Comparison of ENCODE assay signal across 34 cellular contexts in genomic region chr5:169080352-169080938, GRCh38.
A peak's percentile ranks its signal among the peaks of the same experiment; 100 is the strongest.
DNase-seq lines count a peak whose midpoint lies in the region; ATAC-seq, FAIRE-seq and TF ChIP-seq lines count a peak whose summit lies in the region.
"Had no signal": no experiment of that assay in that cellular context is flagged by ENCODE, and none has a peak within 500 bp of the region (broad histone marks: within the 10 kb centered on the region; RNA-seq: fewer than 3 reads in every experiment).

No MANE protein-coding gene starts in this region.

- H3K4me3 ChIP-seq in DND-41 (ENCODE audit: low read depth in 1 of 2, low read length in 2 of 2) (no peak overlapping the region), bronchial epithelial cell (ENCODE audit: low read depth, low read length) (no peak overlapping the region), neural progenitor cell (no peak overlapping the region)
- H3K4me3 ChIP-seq: K562, PC-9, testis had no signal

- no peaks in the 10 kb centered on the region for H3K36me3 Mint-ChIP-seq in neural progenitor cell
- H3K36me3 Mint-ChIP-seq: activated CD4-positive, alpha-beta memory T cell treated with anti-CD3 and anti-CD28 coated beads for 36 hours; CD8-positive, alpha-beta memory T cell; naive B cell had no signal

- POLR2A ChIA-PET in HEK293T (lab: Yijun Ruan, JAX) = no interaction called here

- H3K27me3 ChIP-seq in DND-41 (ENCODE audit: insufficient read depth, low read length, poor library complexity) = no peaks in the 10 kb centered on the region
- no peaks in the 10 kb centered on the region for H3K27me3 ChIP-seq in bronchial epithelial cell (ENCODE audit: control insufficient read depth, insufficient read depth, low read length)
- no peaks in the 10 kb centered on the region for H3K27me3 ChIP-seq in neural progenitor cell
- H3K27me3 ChIP-seq: testis had no signal

- H4K20me1 ChIP-seq in DND-41 (ENCODE audit: insufficient read depth, low read length) (no peaks in the 10 kb centered on the region), neural progenitor cell (ENCODE audit: low read depth) (no peaks in the 10 kb centered on the region)

- TF ChIP-seq CTCF in DND-41 (IDR thresholded peaks at IDR 0.05; ENCODE audit: borderline replicate concordance, extremely low read depth, low read length, poor library complexity, severe bottlenecking) (no peak), bronchial epithelial cell (IDR thresholded peaks at IDR 0.05; ENCODE audit: insufficient read depth, low read length, severe bottlenecking) (no peak), neural progenitor cell (IDR thresholded peaks at IDR 0.05) (no peak)

- H3K27me3 Mint-ChIP-seq in neural progenitor cell (ENCODE audit: insufficient read depth, low read depth) = peaks cover 2% of the 10 kb centered on the region
- H3K27me3 Mint-ChIP-seq: activated CD4-positive, alpha-beta memory T cell treated with anti-CD3 and anti-CD28 coated beads for 36 hours had no signal

- H3K36me3 ChIP-seq in DND-41 (ENCODE audit: insufficient read depth, low read length) = no peaks in the 10 kb centered on the region
- H3K36me3 ChIP-seq in bronchial epithelial cell (ENCODE audit: control insufficient read depth, insufficient read depth, low read length) = no peaks in the 10 kb centered on the region
- no peaks in the 10 kb centered on the region for H3K36me3 ChIP-seq in neural progenitor cell

- no peak overlapping the region for H3K4me3 Mint-ChIP-seq in neural progenitor cell
- H3K4me3 Mint-ChIP-seq: activated CD4-positive, alpha-beta memory T cell treated with anti-CD3 and anti-CD28 coated beads for 36 hours; activated naive CD4-positive, alpha-beta T cell treated with anti-CD3 and anti-CD28 coated beads for 36 hours; CD8-positive, alpha-beta memory T cell; effector memory CD8-positive, alpha-beta T cell; naive B cell; T-helper 17 cell had no signal

- FAIRE-seq in bronchial epithelial cell (lab: Jason Lieb, UNC) = no peak
- FAIRE-seq: G401.6, K562, keratinocyte, small intestine had no signal

- H3K4me1 ChIP-seq in DND-41 (ENCODE audit: insufficient read depth, low read length) (peaks cover 2% of the 10 kb centered on the region; the same call in 1 of the 2 replicates), neural progenitor cell (peaks cover 21% of the 10 kb centered on the region)
- H3K4me1 ChIP-seq: parathyroid adenoma, testis had no signal

- peak; percentile 74 for ATAC-seq in DND-41 (ENCODE audit: insufficient read depth, low read depth)
- ATAC-seq: activated CD4-positive, CD25-positive, alpha-beta regulatory T cell treated with anti-CD3 and anti-CD28 coated beads, Interleukin-2, amount 50 U/mL, for 24 hours; effector memory CD8-positive, alpha-beta T cell; esophagus mucosa; K562; SK-N-SH treated with all-trans-retinoic acid at 6 μM for 48 hours; T-helper 17 cell had no signal

- H3K9me3 ChIP-seq in DND-41 (ENCODE audit: insufficient read depth, low read length, severe bottlenecking) = no peaks in the 10 kb centered on the region
- H3K9me3 ChIP-seq in neural progenitor cell (ENCODE audit: low read depth) = no peaks in the 10 kb centered on the region
- H3K9me3 ChIP-seq: testis had no signal

- peaks cover 45% of the 10 kb centered on the region for H3K4me1 Mint-ChIP-seq in neural progenitor cell
- H3K4me1 Mint-ChIP-seq: CD8-positive, alpha-beta memory T cell; naive B cell had no signal

- H3K27ac ChIP-seq in DND-41 (ENCODE audit: low read length) = no peak overlapping the region
- H3K27ac ChIP-seq in neural progenitor cell = no peak overlapping the region
- H3K27ac ChIP-seq: parathyroid adenoma, PC-9, testis had no signal

- H3K79me2 ChIP-seq in DND-41 (ENCODE audit: insufficient read depth, low read length) (no peaks in the 10 kb centered on the region), neural progenitor cell (ENCODE audit: low read depth) (no peaks in the 10 kb centered on the region)

- H2AFZ ChIP-seq in DND-41 (ENCODE audit: low read depth, low read length) (no peak overlapping the region), neural progenitor cell (replicated peaks) (no peak overlapping the region)
- H2AFZ ChIP-seq: parathyroid adenoma, PC-9 had no signal

- H3K27ac Mint-ChIP-seq in neural progenitor cell = peak overlapping the region; percentile 57
- H3K27ac Mint-ChIP-seq: activated CD4-positive, alpha-beta memory T cell treated with anti-CD3 and anti-CD28 coated beads for 36 hours; activated naive CD4-positive, alpha-beta T cell treated with anti-CD3 and anti-CD28 coated beads for 36 hours; CD8-positive, alpha-beta memory T cell; effector memory CD8-positive, alpha-beta T cell; T-helper 17 cell had no signal

- no peak overlapping the region for H3K9ac ChIP-seq in DND-41 (ENCODE audit: low read depth, low read length)
- no peak overlapping the region for H3K9ac ChIP-seq in neural progenitor cell
- H3K9ac ChIP-seq: parathyroid adenoma had no signal

- H3K9me3 Mint-ChIP-seq in neural progenitor cell = no peaks in the 10 kb centered on the region
- H3K9me3 Mint-ChIP-seq: activated CD4-positive, alpha-beta memory T cell treated with anti-CD3 and anti-CD28 coated beads for 36 hours; activated naive CD4-positive, alpha-beta T cell treated with anti-CD3 and anti-CD28 coated beads for 36 hours; CD8-positive, alpha-beta memory T cell; effector memory CD8-positive, alpha-beta T cell had no signal

- peaks cover 16% of the 10 kb centered on the region for H3F3A ChIP-seq in neural progenitor cell (ENCODE audit: low read depth)

- no peak overlapping the region for H3K4me2 ChIP-seq in DND-41 (ENCODE audit: insufficient read depth, low read length)
- no peak overlapping the region for H3K4me2 ChIP-seq in neural progenitor cell
- H3K4me2 ChIP-seq: PC-9 had no signal

- DNase-seq in DND-41 (peak; percentile 36), HEK293T (ENCODE audit: extremely low spot score) (no peak), bronchial epithelial cell (ENCODE audit: low read depth) (peak; percentile 22), neural progenitor cell (ENCODE audit: low spot score) (no peak), NCI-H1436 treated with DMSO at 0.1 percent for 48 hours (lab: John Stamatoyannopoulos, UW) (no peak)
- DNase-seq in stimulated activated CD4-positive, alpha-beta T cell treated with anti-CD3 and anti-CD28 coated beads, Interleukin-4, amount 100 ng/mL, for 1 hour = no peak
- no peak for DNase-seq in activated CD4-positive, CD25-positive, alpha-beta regulatory T cell treated with anti-CD3 and anti-CD28 coated beads, Interleukin-2, amount 50 U/mL, for 72 hours
- DNase-seq: activated CD4-positive, alpha-beta memory T cell treated with anti-CD3 and anti-CD28 coated beads for 36 hours; activated naive CD4-positive, alpha-beta T cell treated with anti-CD3 and anti-CD28 coated beads for 36 hours; CD8-positive, alpha-beta memory T cell; central memory CD4-positive, alpha-beta T cell; cortex of kidney; effector memory CD8-positive, alpha-beta T cell; head of caudate nucleus; midbrain; naive B cell; NCI-H1092; NCI-H1694 treated with DMSO at 0.1 percent for 48 hours; NCI-H524 treated with DMSO at 0.1 percent for 48 hours; NK-92 treated with Interleukin-12 subunit alpha and Interleukin-12 subunit beta, amount 100 ng/mL, for 24 hours; PC-9; retina; Right ventricle myocardium superior; small intestine; stimulated activated naive CD4-positive, alpha-beta T cell treated with Interleukin-2 at 50 U/mL for 16 hours; T-helper 17 cell; testis had no signal

- CTCF ChIA-PET in HEK293T (lab: Yijun Ruan, JAX) = interaction anchor here (0.7 kb wide), 1 partner anchor 1281 kb away, joined by 5 read pairs; no protein-coding TSS in a partner anchor

TF ChIP-seq in HEK293T, 16 proteins besides CTCF, POLR2A, EP300 and RAD21:
- TF ChIP-seq SP1 (IDR thresholded peaks at IDR 0.05) (no peak), L3MBTL2 (conservative IDR thresholded peaks at IDR 0.05) (peak; percentile 65), NFRKB (IDR thresholded peaks at IDR 0.05) (no peak)

Comparison
In these comparisons a context has a peak if more than half of its experiments do, and no peak if none do; other contexts are left out.
1. DNase-seq: peak in DND-41 (single experiment) and bronchial epithelial cell (single experiment); none in HEK293T (single experiment), neural progenitor cell (single experiment), stimulated activated CD4-positive, alpha-beta T cell treated with anti-CD3 and anti-CD28 coated beads, Interleukin-4, amount 100 ng/mL, for 1 hour (single experiment), activated CD4-positive, CD25-positive, alpha-beta regulatory T cell treated with anti-CD3 and anti-CD28 coated beads, Interleukin-2, amount 50 U/mL, for 72 hours (single experiment) and NCI-H1436 treated with DMSO at 0.1 percent for 48 hours (single experiment).